In the genomic region with DNA sequence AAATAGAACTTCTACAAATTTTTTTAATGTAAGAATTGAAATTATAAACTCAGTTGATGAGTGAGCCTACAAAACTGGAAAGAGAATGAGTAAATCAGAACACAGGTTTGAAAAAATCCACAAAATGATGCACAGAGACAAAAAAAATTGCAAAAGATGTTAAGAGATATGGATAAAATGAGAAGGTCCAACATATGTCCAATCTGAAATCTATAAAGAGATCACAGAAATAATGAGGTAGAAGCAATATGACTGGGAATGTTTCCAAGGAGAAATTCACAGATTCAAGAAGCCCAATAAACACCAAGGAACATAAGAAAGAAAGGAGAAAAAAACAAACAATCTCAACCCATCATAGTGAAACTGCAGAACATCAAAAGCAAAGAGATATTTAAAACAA, we compare ENCODE assay signal across 7 cellular contexts.
"Had no signal": no experiment of that assay in that cellular context is flagged by ENCODE, and none has a peak within 500 bp of the region (broad histone marks: within the 10 kb centered on the region; RNA-seq: fewer than 3 reads in every experiment).

No MANE protein-coding gene starts in this region.

- DNase-seq: GDM1, GF-D8 had no signal

- ATAC-seq: GM12878 had no signal

- H3K4me3 ChIP-seq: GM12878 had no signal

- FAIRE-seq: GM12891, GM12892, GM18507, GM19239 had no signal
